ENCODE assay signal across 7 cellular contexts in genomic region chr1:54345548-54345947, GRCh38.
DNase-seq lines count a peak whose midpoint lies in the region; ATAC-seq and TF ChIP-seq lines count a peak whose summit lies in the region.
"Not testable (repeated sequence)": the region's sequence is repeated elsewhere in the genome, so short reads cannot be mapped to it uniquely, and the experiment has no call there.

No MANE protein-coding gene starts in this region.

- intact Hi-C loops in CD8-positive, alpha-beta T cell (cut with DNase I, micrococcal nuclease); colonic mucosa (cut with DNase I); prostate gland (cut with DNase I): not testable (repeated sequence)

- not testable (repeated sequence) for H3K9me3 Mint-ChIP-seq in CD8-positive, alpha-beta T cell; WTC11; nephron

- peaks cover 15% of the 10 kb centered on the region for H3K4me1 ChIP-seq in CD8-positive, alpha-beta T cell (ENCODE audit: insufficient read depth, low read length)
- H3K4me1 ChIP-seq in colonic mucosa: peaks cover 19% of the 10 kb centered on the region
- peaks cover 34% of the 10 kb centered on the region for H3K4me1 ChIP-seq in iPS-15b (ENCODE audit: control insufficient read depth, insufficient read depth, low read length)
- peaks cover 20% of the 10 kb centered on the region for H3K4me1 ChIP-seq in prostate gland (replicated peaks)

- H3K27ac Mint-ChIP-seq in CD8-positive, alpha-beta T cell: peak overlapping the region; percentile 37
- H3K27ac Mint-ChIP-seq in WTC11 (peak overlapping the region; percentile 86), nephron (peak overlapping the region in 2 of 3 experiments; percentile 44 to 65)

- H3K27me3 ChIP-seq in CD8-positive, alpha-beta T cell (ENCODE audit: insufficient read depth, low read length); colonic mucosa; iPS-15b (ENCODE audit: control insufficient read depth, insufficient read depth, low read length); prostate gland (replicated peaks; ENCODE audit: insufficient read depth): not testable (repeated sequence)

- ATAC-seq in CD8-positive, alpha-beta T cell; WTC11: not testable (repeated sequence)

- not testable (repeated sequence) for H3K36me3 ChIP-seq in CD8-positive, alpha-beta T cell (ENCODE audit: insufficient read depth, low read length); colonic mucosa; iPS-15b (ENCODE audit: control insufficient read depth, insufficient read depth, low read length); prostate gland

- not testable (repeated sequence) for H3K4me3 ChIP-seq in CD8-positive, alpha-beta T cell (ENCODE audit: low read depth, low read length); colonic mucosa; iPS-15b (ENCODE audit: low read depth, low read length); prostate gland

- H3K9me3 ChIP-seq in CD8-positive, alpha-beta T cell (ENCODE audit: low read length); colonic mucosa; iPS-15b (ENCODE audit: control insufficient read depth, insufficient read depth, low read length); prostate gland: not testable (repeated sequence)

- peak overlapping the region in 1 of 2 donors; percentile 31 for H3K9ac ChIP-seq in colonic mucosa (ENCODE audit: low read depth in 2 of 2, low read length in 2 of 2)
- peak overlapping the region; percentile 29 for H3K9ac ChIP-seq in iPS-15b (ENCODE audit: low read depth, low read length)

- not testable (repeated sequence) for TF ChIP-seq POLR2A in prostate gland (IDR thresholded peaks at IDR 0.05)

- POLR2A ChIA-PET in CD8-positive, alpha-beta T cell (lab: Charles Lee): not testable (repeated sequence)
- POLR2A ChIA-PET in WTC11 (lab: Charles Lee): interaction anchor here (1.0 kb wide), 1 partner anchor 61 kb away, joined by 3 read pairs; the partner anchor contains the start of gene SSBP3

- not testable (repeated sequence) for H3K27me3 Mint-ChIP-seq in CD8-positive, alpha-beta T cell (ENCODE audit: low read depth); WTC11 (ENCODE audit: low read depth); nephron (ENCODE audit: low read depth)

- WGBS in prostate gland: 81% methylated on average over 13 of the region's 13 CpGs

- DNase-seq in CD8-positive, alpha-beta T cell; WTC11 (ENCODE audit: low spot score); prostate gland (ENCODE audit: low spot score): not testable (repeated sequence)
- peak; percentile 32 for DNase-seq in NCI-H82 (lab: John Stamatoyannopoulos, UW)
- peak; percentile 58 for DNase-seq in colonic mucosa

- H3K27ac ChIP-seq in CD8-positive, alpha-beta T cell (ENCODE audit: low read depth, low read length): not testable (repeated sequence)
- H3K27ac ChIP-seq in colonic mucosa: peak overlapping the region; percentile 23
- H3K27ac ChIP-seq in prostate gland: peak overlapping the region; percentile 73 to 80

- not testable (repeated sequence) for H3K4me3 Mint-ChIP-seq in CD8-positive, alpha-beta T cell; WTC11; nephron

- H3K4me1 Mint-ChIP-seq in CD8-positive, alpha-beta T cell (ENCODE audit: low read depth): peaks cover 60% of the 10 kb centered on the region
- H3K4me1 Mint-ChIP-seq in WTC11 (peaks cover 81% of the 10 kb centered on the region), nephron (peaks cover 48% of the 10 kb centered on the region)

- CTCF ChIA-PET in CD8-positive, alpha-beta T cell (lab: Charles Lee): not testable (repeated sequence)
- CTCF ChIA-PET in WTC11 (lab: Charles Lee): interaction anchor here (0.7 to 1.1 kb wide), 3 partner anchors 11 to 35 kb away, joined by 3 to 6 read pairs (median 3); no protein-coding TSS in a partner anchor

- H3K36me3 Mint-ChIP-seq in CD8-positive, alpha-beta T cell: peaks cover 25% of the 10 kb centered on the region
- not testable (repeated sequence) for H3K36me3 Mint-ChIP-seq in WTC11
- H3K36me3 Mint-ChIP-seq in nephron (ENCODE audit: low read depth): peaks cover 32% of the 10 kb centered on the region

- TF ChIP-seq CTCF in CD8-positive, alpha-beta T cell (IDR thresholded peaks at IDR 0.05); WTC11 (IDR thresholded peaks at IDR 0.05); colonic mucosa (IDR thresholded peaks at IDR 0.05); nephron (IDR thresholded peaks at IDR 0.05; ENCODE audit: unreplicated experiment in 3 of 3); prostate gland (IDR thresholded peaks at IDR 0.05): not testable (repeated sequence)
